In the genomic region with DNA sequence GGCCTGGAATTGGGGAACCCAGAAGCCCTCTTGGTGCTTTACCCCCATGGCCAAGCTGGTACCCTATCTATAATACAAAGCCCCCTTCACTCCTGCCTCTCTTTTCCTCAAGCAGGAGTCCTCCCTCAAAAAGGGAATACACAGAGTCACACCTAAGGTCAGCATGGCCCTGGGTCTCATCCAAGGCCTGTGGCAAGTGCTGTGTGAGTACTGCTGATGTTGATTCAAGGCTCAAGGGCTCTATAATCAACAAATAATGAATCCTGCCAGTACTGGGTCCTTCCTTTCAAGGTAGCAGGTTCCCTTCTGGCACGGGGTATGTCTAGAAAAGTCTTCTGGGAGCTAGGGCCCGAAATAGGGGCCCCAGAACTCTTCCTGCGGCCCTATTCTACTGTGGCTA, we compare ENCODE assay signal across 16 cellular contexts.
DNase-seq lines count a peak whose midpoint lies in the region; ATAC-seq and TF ChIP-seq lines count a peak whose summit lies in the region.
"Had no signal": no experiment of that assay in that cellular context is flagged by ENCODE, and none has a peak within 500 bp of the region (broad histone marks: within the 10 kb centered on the region; RNA-seq: fewer than 3 reads in every experiment).

No MANE protein-coding gene starts in this region.

- H4K12ac ChIP-seq in trophoblast cell (ENCODE audit: low read depth, low read length), result no peak overlapping the region

- ATAC-seq in T-helper 17 cell (no peak), upper lobe of left lung (ENCODE audit: low FRiP score in 2 of 2) (peak; percentile 21 to 89), HG02973 (IDR thresholded peaks at IDR 0.05; ENCODE audit: unreplicated experiment) (no peak)
- ATAC-seq: HCT116 had no signal

- H3K79me2 ChIP-seq in trophoblast cell (ENCODE audit: control insufficient read depth, insufficient read depth, low read length, poor library complexity), result peaks cover 2% of the 10 kb centered on the region

- no peak overlapping the region for H3K14ac ChIP-seq in trophoblast cell (ENCODE audit: low read length)

- no peak overlapping the region for H4K8ac ChIP-seq in trophoblast cell (ENCODE audit: low read depth, low read length)

- no peak overlapping the region for H4K91ac ChIP-seq in trophoblast cell (ENCODE audit: low read depth, low read length)

- no peak overlapping the region for H3K27ac ChIP-seq in upper lobe of left lung
- no peak overlapping the region for H3K27ac ChIP-seq in trophoblast cell (ENCODE audit: low read depth, low read length)
- H3K27ac ChIP-seq: 22Rv1, BLaER1, GM23248, HL-60 had no signal

- peaks cover 0 to 4% (median 0%) of the 10 kb centered on the region in 4 donors for H3K4me1 ChIP-seq in upper lobe of left lung
- no peaks in the 10 kb centered on the region for H3K4me1 ChIP-seq in trophoblast cell (ENCODE audit: control insufficient read depth in 1 of 2, insufficient read depth in 2 of 2, low read length in 2 of 2)
- H3K4me1 ChIP-seq: BLaER1, Caco-2 had no signal

- no peak overlapping the region for H3K4me3 Mint-ChIP-seq in T-helper 17 cell
- H3K4me3 Mint-ChIP-seq: CD8-positive, alpha-beta memory T cell had no signal

- no peak for TF ChIP-seq POLR2A in upper lobe of left lung (IDR thresholded peaks at IDR 0.05)

- no peak overlapping the region for H3K4me2 ChIP-seq in trophoblast cell (ENCODE audit: low read length)
- H3K4me2 ChIP-seq: BLaER1 had no signal

- H3K4me3 ChIP-seq in upper lobe of left lung (no peak overlapping the region), trophoblast cell (ENCODE audit: low read depth, low read length) (no peak overlapping the region)
- H3K4me3 ChIP-seq: BLaER1, GM23248 had no signal

- 51 to 100% methylated on average over 3 of the region's 3 CpGs for WGBS in upper lobe of left lung, 2 donors
- no CpG with 5 or more reads among the region's 3 CpGs for WGBS in trophoblast cell (ENCODE audit: extremely low coverage, insufficient coverage, insufficient read length)

- H3K27me3 Mint-ChIP-seq in T-helper 17 cell, result no peaks in the 10 kb centered on the region

- H3K36me3 Mint-ChIP-seq in T-helper 17 cell (ENCODE audit: low read depth), result no peaks in the 10 kb centered on the region

- no peak for TF ChIP-seq CTCF in upper lobe of left lung (IDR thresholded peaks at IDR 0.05)

- no peak overlapping the region for H2BK5ac ChIP-seq in trophoblast cell (ENCODE audit: low read depth, low read length, poor library complexity)

- DNase-seq in DMS53 (lab: John Stamatoyannopoulos, UW) (peak; percentile 53), DMS53 treated with DMSO at 0.1 percent for 48 hours (lab: John Stamatoyannopoulos, UW; ENCODE audit: unreplicated experiment) (no peak), NCI-H2029 (lab: John Stamatoyannopoulos, UW) (peak; percentile 84), T-helper 17 cell (no peak), upper lobe of left lung (peak in 1 of 2 donors; percentile 83), KG1 (lab: John Stamatoyannopoulos, UW) (no peak), trophoblast cell (no peak)
- DNase-seq: AML-193; Caco-2; CD8-positive, alpha-beta memory T cell; GM23248 had no signal

- H3K27ac Mint-ChIP-seq in T-helper 17 cell, result peak overlapping the region; percentile 34
- H3K27ac Mint-ChIP-seq: CD8-positive, alpha-beta memory T cell had no signal

- TF ChIP-seq EP300 in upper lobe of left lung (IDR thresholded peaks at IDR 0.05), result no peak

- no peak overlapping the region for H2BK12ac ChIP-seq in trophoblast cell (ENCODE audit: low read length)

- no peaks in the 10 kb centered on the region for H3K79me1 ChIP-seq in trophoblast cell (ENCODE audit: low read length)

- no peak overlapping the region for H3K23ac ChIP-seq in trophoblast cell (ENCODE audit: low read length)

- no peak overlapping the region for H3K18ac ChIP-seq in trophoblast cell (ENCODE audit: low read length)

- no peak overlapping the region for H3K9ac ChIP-seq in trophoblast cell (ENCODE audit: low read length)
- H3K9ac ChIP-seq: BLaER1, GM23248 had no signal

- H3K4ac ChIP-seq in trophoblast cell (ENCODE audit: low read depth, low read length), result no peak overlapping the region

- no peaks in the 10 kb centered on the region for H3K27me3 ChIP-seq in upper lobe of left lung
- no peaks in the 10 kb centered on the region for H3K27me3 ChIP-seq in trophoblast cell (ENCODE audit: insufficient read depth, low read length)
- H3K27me3 ChIP-seq: BLaER1 had no signal

- H3K9me3 ChIP-seq in T-helper 17 cell (ENCODE audit: control insufficient read depth, low read length, poor library complexity, severe bottlenecking) (no peaks in the 10 kb centered on the region), upper lobe of left lung (no peaks in the 10 kb centered on the region), trophoblast cell (ENCODE audit: insufficient read depth, low read depth, low read length) (no peaks in the 10 kb centered on the region)

- H2BK120ac ChIP-seq in trophoblast cell (ENCODE audit: insufficient read depth, low read length, poor library complexity), result no peak overlapping the region

- H2AFZ ChIP-seq in trophoblast cell (ENCODE audit: insufficient read depth, low read length, poor library complexity), result no peak overlapping the region
- H2AFZ ChIP-seq: GM23248 had no signal

- peaks cover 2% of the 10 kb centered on the region for H3K4me1 Mint-ChIP-seq in T-helper 17 cell
- H3K4me1 Mint-ChIP-seq: CD8-positive, alpha-beta memory T cell had no signal

- H2AK5ac ChIP-seq in trophoblast cell (ENCODE audit: low read length), result no peak overlapping the region

- H3K36me3 ChIP-seq in upper lobe of left lung (no peaks in the 10 kb centered on the region), trophoblast cell (ENCODE audit: control insufficient read depth in 1 of 2, insufficient read depth in 2 of 2, low read length in 2 of 2) (peaks cover 6 to 8% of the 10 kb centered on the region in 2 experiments)
- H3K36me3 ChIP-seq: BLaER1 had no signal

Comparison
In these comparisons a context has a peak if more than half of its experiments do, and no peak if none do; other contexts are left out.
1. DNase-seq: peak in DMS53 (single experiment) and NCI-H2029 (single experiment); none in DMS53 treated with DMSO at 0.1 percent for 48 hours (single experiment), T-helper 17 cell (0 of 3), KG1 (single experiment) and trophoblast cell (0 of 2).
2. ATAC-seq: peak in upper lobe of left lung (2 of 2); none in T-helper 17 cell (single experiment) and HG02973 (single experiment).